10 cellular contexts compared by ENCODE assay signal in genomic region chr20:49285233-49285668, GRCh38. TPM values are rescaled to one million over a fixed set of nuclear protein-coding genes. Genes with fewer than 3 reads are reported as not detected.
A peak's percentile ranks its signal among the peaks of the same experiment; 100 is the strongest.
DNase-seq lines count a peak whose midpoint lies in the region; ATAC-seq, FAIRE-seq and TF ChIP-seq lines count a peak whose summit lies in the region.
"Had no signal": no experiment of that assay in that cellular context is flagged by ENCODE, and none has a peak within 500 bp of the region (broad histone marks: within the 10 kb centered on the region; RNA-seq: fewer than 3 reads in every experiment).

No MANE protein-coding gene starts in this region.

- H3K27ac Mint-ChIP-seq in glutamatergic neuron (ENCODE audit: unreplicated experiment) (peak overlapping the region; percentile 63), type B pancreatic cell (peak overlapping the region; percentile 95)

- H3K27me3 Mint-ChIP-seq in glutamatergic neuron (ENCODE audit: unreplicated experiment) = peaks cover 12% of the 10 kb centered on the region
- H3K27me3 Mint-ChIP-seq in type B pancreatic cell = peaks cover 20% of the 10 kb centered on the region

- CTCF ChIA-PET in HepG2 (lab: Yijun Ruan, JAX; ENCODE audit: low intra/inter-chr PET ratio, low total read pairs) = no interaction called here

- H3K36me3 ChIP-seq in HepG2 (replicated peaks in 1 of 2; ENCODE audit: control insufficient read depth in 1 of 2, insufficient read depth in 2 of 2, low read length in 2 of 2) (peaks cover 60 to 96% of the 10 kb centered on the region in 2 experiments), right lobe of liver (peaks cover 17 to 85% (median 80%) of the 10 kb centered on the region in 4 donors), SU-DHL-6 (ENCODE audit: low read length) (peaks cover 89% of the 10 kb centered on the region)

- no peaks in the 10 kb centered on the region for H3K9me2 ChIP-seq in SU-DHL-6 (replicated peaks; ENCODE audit: insufficient read depth, low read length)

- H3K4me3 Mint-ChIP-seq in glutamatergic neuron (ENCODE audit: unreplicated experiment) = peak overlapping the region; percentile 5
- peak overlapping the region; percentile 81 for H3K4me3 Mint-ChIP-seq in type B pancreatic cell

- in situ Hi-C loops in HepG2 (cut with HindIII; ENCODE audit: extremely low pct_ligation_motif_present, low pct_unique_long_range_greater_than_20kb) = no loop called here

- peaks cover 84% of the 10 kb centered on the region for H3K4me1 ChIP-seq in HepG2 (ENCODE audit: insufficient read depth, low read length)
- H3K4me1 ChIP-seq in right lobe of liver = peaks cover 0 to 16% (median 3%) of the 10 kb centered on the region in 4 donors

- no TSS peak for BruUV-seq in HepG2 (replicated peaks; lab: Mats Ljungman, UMichigan)

- peaks cover 33% of the 10 kb centered on the region for H3K4me1 Mint-ChIP-seq in glutamatergic neuron (ENCODE audit: low read depth, unreplicated experiment)
- peaks cover 63% of the 10 kb centered on the region for H3K4me1 Mint-ChIP-seq in type B pancreatic cell (ENCODE audit: unreplicated experiment)

- POLR2A ChIA-PET in HepG2 (lab: Yijun Ruan, JAX) = no interaction called here

- H3K9me3 Mint-ChIP-seq in glutamatergic neuron (ENCODE audit: unreplicated experiment) = peaks cover 36% of the 10 kb centered on the region
- peaks cover 62% of the 10 kb centered on the region for H3K9me3 Mint-ChIP-seq in type B pancreatic cell

- TF ChIP-seq EP300 in HepG2 (IDR thresholded peaks at IDR 0.05; ENCODE audit: low read depth in 2 of 2, low read length in 2 of 2) = no peak
- TF ChIP-seq EP300 in HepG2 (CRISPR knock-in tag; IDR thresholded peaks at IDR 0.05; ENCODE audit: borderline replicate concordance) = no peak

- intact Hi-C loops in HepG2 (cut with micrococcal nuclease; ENCODE audit: unreplicated experiment) = no loop called here
- intact Hi-C loops in right lobe of liver (cut with DNase I) = no loop called here

- H3K4me2 ChIP-seq in HepG2 (ENCODE audit: low read depth, low read length) (peak overlapping the region; percentile 96), SU-DHL-6 (ENCODE audit: low read depth, low read length, poor library complexity, severe bottlenecking) (peak overlapping the region; percentile 3)

- H3K36me3 Mint-ChIP-seq in glutamatergic neuron (ENCODE audit: unreplicated experiment) = peaks cover 77% of the 10 kb centered on the region
- H3K36me3 Mint-ChIP-seq in type B pancreatic cell = peaks cover 97% of the 10 kb centered on the region

- H3K27me3 ChIP-seq in HepG2 (ENCODE audit: control insufficient read depth in 1 of 2, insufficient read depth in 2 of 2, low read length in 2 of 2) (no peaks in the 10 kb centered on the region; a peak in 1 of 5 replicates), right lobe of liver (no peaks in the 10 kb centered on the region), SU-DHL-6 (ENCODE audit: low read length) (no peaks in the 10 kb centered on the region)

- H3K27ac ChIP-seq in HepG2 (ENCODE audit: extremely low read length, insufficient read depth, low read length) (peak overlapping the region; percentile 39), right lobe of liver (no peak overlapping the region), SU-DHL-6 (ENCODE audit: low read depth, low read length) (no peak overlapping the region)
- H3K27ac ChIP-seq: thoracic aorta had no signal

- no peak overlapping the region for H3K9ac ChIP-seq in HepG2 (ENCODE audit: insufficient read depth, low read depth, low read length)
- no peak overlapping the region for H3K9ac ChIP-seq in SU-DHL-6 (ENCODE audit: low read length)

- DNase-seq in HepG2 (ENCODE audit: low spot score) = no peak
- no peak for DNase-seq in right lobe of liver
- no peak for DNase-seq in glutamatergic neuron
- DNase-seq in type B pancreatic cell (ENCODE audit: extremely low spot score, unreplicated experiment) = no peak
- DNase-seq in activated CD4-positive, CD25-positive, alpha-beta regulatory T cell (lab: John Stamatoyannopoulos, UW) = no peak
- no peak for DNase-seq in activated CD4-positive, CD25-positive, alpha-beta regulatory T cell treated with anti-CD3 and anti-CD28 coated beads, Interleukin-2, amount 50 U/mL, for 72 hours
- no peak for DNase-seq in NCI-H226
- DNase-seq: NCI-H187 treated with DMSO at 0.1 percent for 48 hours had no signal

- TF ChIP-seq CTCF in HepG2 (CRISPR knock-in tag; IDR thresholded peaks at IDR 0.05) (no peak), right lobe of liver (IDR thresholded peaks at IDR 0.05) (no peak), SU-DHL-6 (IDR thresholded peaks at IDR 0.05; ENCODE audit: insufficient read depth, low read length, poor library complexity, severe bottlenecking) (no peak), glutamatergic neuron (IDR thresholded peaks at IDR 0.05; ENCODE audit: partially characterized antibody, unreplicated experiment) (no peak), type B pancreatic cell (conservative IDR thresholded peaks at IDR 0.05) (no peak)

- H3K79me2 ChIP-seq in HepG2 (ENCODE audit: insufficient read depth, low read length) (peaks cover 79% of the 10 kb centered on the region), SU-DHL-6 (ENCODE audit: insufficient read depth, low read length) (peaks cover 69% of the 10 kb centered on the region)

- H3K9me3 ChIP-seq in HepG2 (ENCODE audit: low read length) (no peaks in the 10 kb centered on the region), right lobe of liver (peaks cover 0 to 15% (median 0%) of the 10 kb centered on the region in 4 donors), SU-DHL-6 (ENCODE audit: insufficient read depth, low read length) (peaks cover 4% of the 10 kb centered on the region; the same call in 1 of the 2 replicates)

- no peak overlapping the region for H2AFZ ChIP-seq in HepG2 (ENCODE audit: low read length)
- H2AFZ ChIP-seq in SU-DHL-6 (ENCODE audit: low read depth, low read length, severe bottlenecking) = no peak overlapping the region

- H3F3A ChIP-seq in SU-DHL-6 (ENCODE audit: insufficient read depth) = peaks cover 98% of the 10 kb centered on the region

- TF ChIP-seq POLR2A in HepG2 (IDR thresholded peaks at IDR 0.05; ENCODE audit: insufficient read depth in 1 of 2, low read depth in 2 of 2, low read length in 2 of 2) (no peak; a peak in 3 of 4 replicates), right lobe of liver (IDR thresholded peaks at IDR 0.05) (no peak)

- no peak for TF ChIP-seq RAD21 in HepG2 (CRISPR knock-in tag; IDR thresholded peaks at IDR 0.05)

- ATAC-seq in HepG2 (no peak), right lobe of liver (no peak)

- FAIRE-seq in HepG2 (lab: Jason Lieb, UNC) = no peak

- H4K20me1 ChIP-seq in HepG2 (ENCODE audit: insufficient read depth, low read length) = peaks cover 100% of the 10 kb centered on the region
- peaks cover 72% of the 10 kb centered on the region for H4K20me1 ChIP-seq in SU-DHL-6 (ENCODE audit: low read depth, low read length)

- WGBS in HepG2 (ENCODE audit: low lambda C conversion rate) = 80% methylated on average over 1 of the region's 1 CpG
- WGBS in right lobe of liver (ENCODE audit: insufficient coverage, low coverage, low lambda C conversion rate, missing lambda C conversion rate) = 92% methylated on average over 1 of the region's 1 CpG

- peak overlapping the region in 1 of 3 experiments; percentile 20; a peak in 1 of 6 replicates for H3K4me3 ChIP-seq in HepG2 (replicated peaks in 1 of 3; ENCODE audit: insufficient read depth in 1 of 3, low read depth in 2 of 3, low read length in 3 of 3)
- H3K4me3 ChIP-seq in right lobe of liver = no peak overlapping the region
- no peak overlapping the region for H3K4me3 ChIP-seq in SU-DHL-6 (ENCODE audit: insufficient read depth, low read length, poor library complexity, severe bottlenecking)
- H3K4me3 ChIP-seq: thoracic aorta had no signal

RNA-seq across cellular contexts. Expression of gene ZNFX1, which starts 7.4 kb away (rescaled TPM):
- total RNA-seq in HepG2 (2016; rRNA removed; fragmentation: Illumina TruSeq; extraction: Trizol) (11.1 and 15.9 TPM in 2 replicates), right lobe of liver (10 to 100 TPM in 5 of 6 experiments, 1 to 10 TPM in 1; 9.3 to 17.5 (median 13.9) TPM), glutamatergic neuron (ENCODE audit: unreplicated experiment) (11.8 TPM), type B pancreatic cell (ENCODE audit: low replicate concordance) (14.1 and 21.9 TPM in 2 replicates)
- total RNA-seq in HepG2 (2016; cell fraction: cytosol; rRNA removed; fragmentation: Illumina TruSeq; extraction: Trizol; ENCODE audit: low read depth) = 6.3 and 6.5 TPM in 2 replicates
- 11.0 and 12.7 TPM in 2 replicates for total RNA-seq in HepG2 (2016; cell fraction: insoluble cytoplasmic fraction; rRNA removed; fragmentation: Illumina TruSeq; extraction: Trizol)
- total RNA-seq in HepG2 (2016; cell fraction: membrane; rRNA removed; fragmentation: Illumina TruSeq; extraction: Trizol) = 9.7 and 10.8 TPM in 2 replicates
- total RNA-seq in HepG2 (2016; cell fraction: nucleus; rRNA removed; fragmentation: Illumina TruSeq; extraction: Trizol) = 14.7 and 16.0 TPM in 2 replicates
- 2.9 and 3.5 TPM in 2 replicates for polyA plus RNA-seq in HepG2 (2011; rRNA removed)
- polyA plus RNA-seq in HepG2 (2011; cell fraction: cytosol; rRNA removed) = 2.2 and 3.5 TPM in 2 replicates
- polyA plus RNA-seq in HepG2 (2011; cell fraction: nucleus; rRNA removed) = 4.5 and 5.9 TPM in 2 replicates
- polyA plus RNA-seq in HepG2 (2012) = 5.3 and 8.2 TPM in 2 replicates
- 1.1 and 1.4 TPM in 2 replicates for polyA plus RNA-seq in HepG2 (2016; cell fraction: cytosol; fragmentation: Illumina TruSeq; extraction: Trizol; ENCODE audit: low read depth)
- 5.1 and 6.1 TPM in 2 replicates for polyA plus RNA-seq in HepG2 (2016; cell fraction: insoluble cytoplasmic fraction; fragmentation: Illumina TruSeq; extraction: Trizol; ENCODE audit: low read depth)
- polyA plus RNA-seq in HepG2 (2016; cell fraction: membrane; fragmentation: Illumina TruSeq; extraction: Trizol; ENCODE audit: low read depth) = 2.2 TPM in 2 replicates
- polyA plus RNA-seq in HepG2 (2016; cell fraction: nucleus; fragmentation: Illumina TruSeq; extraction: Trizol; ENCODE audit: insufficient read depth, low read depth) = 16.4 and 18.7 TPM in 2 replicates
- 10.7 and 26.2 TPM in 2 replicates for polyA minus RNA-seq in HepG2 (2011; rRNA and poly(A)+ RNA removed; ENCODE audit: low replicate concordance)
- polyA minus RNA-seq in HepG2 (2011; cell fraction: cytosol; rRNA and poly(A)+ RNA removed) = 5.7 and 8.7 TPM in 2 replicates
- 17.6 and 27.1 TPM in 2 replicates for polyA minus RNA-seq in HepG2 (2011; cell fraction: nucleus; rRNA and poly(A)+ RNA removed)
